ENCODE assay signal across 26 cellular contexts in the genomic region with DNA sequence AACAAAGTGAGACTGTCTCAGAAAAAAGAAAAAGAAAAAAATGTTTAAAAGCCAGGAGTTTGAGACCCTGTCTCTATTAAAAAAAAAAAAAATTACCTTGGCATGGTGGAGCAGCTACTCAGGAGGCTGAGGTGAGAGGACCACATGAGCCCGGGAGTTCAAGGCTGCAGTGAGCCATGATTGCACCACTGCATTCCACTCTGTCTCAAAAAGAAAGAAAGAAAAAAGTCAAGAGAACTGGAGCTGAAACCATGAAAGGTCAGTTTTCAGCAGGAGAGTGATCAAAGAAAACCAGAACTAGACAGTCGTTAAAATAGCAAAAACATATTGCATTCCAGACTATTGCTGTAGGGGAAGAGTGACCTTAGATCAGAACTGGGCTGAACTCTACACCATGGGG. TPM values are rescaled to one million over a fixed set of nuclear protein-coding genes. Genes with fewer than 3 reads are reported as not detected.
A peak's percentile ranks its signal among the peaks of the same experiment; 100 is the strongest.
DNase-seq lines count a peak whose midpoint lies in the region; ATAC-seq, FAIRE-seq and TF ChIP-seq lines count a peak whose summit lies in the region.
"Had no signal": no experiment of that assay in that cellular context is flagged by ENCODE, and none has a peak within 500 bp of the region (broad histone marks: within the 10 kb centered on the region; RNA-seq: fewer than 3 reads in every experiment).

No MANE protein-coding gene starts in this region.

- peaks cover 15% of the 10 kb centered on the region for H3K79me1 ChIP-seq in H1 (ENCODE audit: low read depth, low read length)

- peaks cover 2 to 10% (median 5%) of the 10 kb centered on the region in 4 experiments; a peak in 5 of 7 replicates for H3K4me1 ChIP-seq in H1 (replicated peaks in 1 of 4; ENCODE audit: control insufficient read depth in 3 of 4, insufficient read depth in 4 of 4, low read length in 3 of 4)
- H3K4me1 ChIP-seq: breast epithelium, right atrium auricular region, uterus had no signal

- H3K14ac ChIP-seq in H1 (ENCODE audit: insufficient read length) = no peak overlapping the region

- H3K23me2 ChIP-seq in H1 (ENCODE audit: low read depth, low read length) = no peaks in the 10 kb centered on the region

- H3K27me3 Mint-ChIP-seq in activated CD8-positive, alpha-beta T cell treated with anti-CD3 and anti-CD28 coated beads, Interleukin-2, amount 10 ng/mL, durations not matched to agents 7 days and 5 days (ENCODE audit: low read depth) = no peaks in the 10 kb centered on the region
- H3K27me3 Mint-ChIP-seq in activated CD8-positive, alpha-beta T cell treated with anti-CD3 and anti-CD28 coated beads for 36 hours = no peaks in the 10 kb centered on the region
- no peaks in the 10 kb centered on the region for H3K27me3 Mint-ChIP-seq in stimulated activated naive B cell treated with anti-CD40 and anti-IgM and Interleukin-4, amounts not matched to agents 10 μg/mL and 1 μg/mL and 100 μg/mL, for 72 hours
- H3K27me3 Mint-ChIP-seq: activated CD4-positive, alpha-beta T cell treated with anti-CD3 and anti-CD28 coated beads, Interleukin-2, amount 10 ng/mL, durations not matched to agents 7 days and 5 days had no signal

- intact Hi-C loops in activated CD8-positive, alpha-beta T cell treated with anti-CD3 and anti-CD28 coated beads for 36 hours (cut with micrococcal nuclease) = no loop called here

- POLR2A ChIA-PET in activated CD8-positive, alpha-beta T cell treated with anti-CD3 and anti-CD28 coated beads, Interleukin-2, amount 10 ng/mL, durations not matched to agents 7 days and 5 days (lab: Charles Lee) = no interaction called here
- POLR2A ChIA-PET in activated CD8-positive, alpha-beta T cell treated with anti-CD3 and anti-CD28 coated beads for 36 hours (lab: Charles Lee) = interaction anchor here (0.5 to 1.4 kb wide), 2 partner anchors 13 to 45 kb away, joined by 3 read pairs; no protein-coding TSS in a partner anchor
- POLR2A ChIA-PET in H1 (lab: Charles Lee; ENCODE audit: partially characterized antibody) = interaction anchor here (0.7 to 9.8 kb wide), 8 partner anchors 10 to 378 kb away, joined by 3 to 130 read pairs (median 7); partner anchors contain the start of genes ALDOA, KIF22 and QPRT

- H3K56ac ChIP-seq in H1 (replicated peaks; ENCODE audit: insufficient read length, low read depth, low read length) = no peak overlapping the region

- no peak for TF ChIP-seq EP300 in H1 (IDR thresholded peaks at IDR 0.05; ENCODE audit: borderline replicate concordance in 1 of 2, low read depth in 2 of 2, low read length in 2 of 2)

- ATAC-seq in activated CD8-positive, alpha-beta T cell treated with anti-CD3 and anti-CD28 coated beads, Interleukin-2, amount 10 ng/mL, durations not matched to agents 7 days and 5 days = no peak
- no peak for ATAC-seq in activated CD8-positive, alpha-beta T cell treated with anti-CD3 and anti-CD28 coated beads for 36 hours
- no peak for ATAC-seq in stimulated activated naive B cell treated with anti-CD40 and anti-IgM and Interleukin-4, amounts not matched to agents 10 μg/mL and 1 μg/mL and 100 μg/mL, for 72 hours (replicated peaks)
- ATAC-seq in esophagus mucosa (no peak), GM18873 (IDR thresholded peaks at IDR 0.05; ENCODE audit: low FRiP score, unreplicated experiment) (no peak)
- ATAC-seq: PC-3 had no signal

- 0 out of 2 replicates have a peak overlapping the region, but pooled peaks have one; percentile 75 for H2AK5ac ChIP-seq in H1 (ENCODE audit: low read depth, low read length)

- H2BK5ac ChIP-seq in H1 (ENCODE audit: low read depth, low read length) = peak overlapping the region; percentile 44; the same call in 1 of the 2 replicates

- DNase-seq in activated CD8-positive, alpha-beta T cell treated with anti-CD3 and anti-CD28 coated beads, Interleukin-2, amount 10 ng/mL, durations not matched to agents 7 days and 5 days = no peak
- no peak for DNase-seq in activated CD8-positive, alpha-beta T cell treated with anti-CD3 and anti-CD28 coated beads for 36 hours
- DNase-seq in H1 (ENCODE audit: low read depth in 1 of 2, low spot score in 2 of 2) = no peak
- no peak for DNase-seq in stimulated activated naive B cell treated with anti-CD40 and anti-IgM and Interleukin-4, amounts not matched to agents 10 μg/mL and 1 μg/mL and 100 μg/mL, for 72 hours
- DNase-seq: 8988T; activated CD4-positive, alpha-beta T cell treated with anti-CD3 and anti-CD28 coated beads, Interleukin-2, amount 10 ng/mL, durations not matched to agents 7 days and 5 days; activated CD8-positive, alpha-beta memory T cell treated with anti-CD3 and anti-CD28 coated beads, Interleukin-2, amount 50 U/mL, for 4 hours; activated effector memory CD4-positive, alpha-beta T cell treated with anti-CD3 and anti-CD28 coated beads, Interleukin-2, amount 50 U/mL, for 16 hours; COR-L47; KG1; kidney; NCI-H1694; NCI-H774; PC-3; stimulated activated CD8-positive, alpha-beta memory T cell treated with anti-CD3 and anti-CD28 coated beads, Interleukin-4, amount 100 ng/mL, for 48 hours; T-helper 1 cell; uterus had no signal

- no peak overlapping the region for H4K8ac ChIP-seq in H1 (ENCODE audit: extremely low read depth, insufficient read depth, low read length)

- H3K36me3 ChIP-seq in H1 (ENCODE audit: control insufficient read depth in 2 of 4, insufficient read depth in 4 of 4, low read length in 3 of 4) = peaks cover 0 to 19% (median 4%) of the 10 kb centered on the region in 4 experiments; a peak in 3 of 8 replicates
- H3K36me3 ChIP-seq: breast epithelium, right atrium auricular region, uterus had no signal

- no peak for FAIRE-seq in H1 (lab: Jason Lieb, UNC)
- FAIRE-seq: frontal cortex, H54, kidney had no signal

- no peak overlapping the region for H2BK15ac ChIP-seq in H1 (ENCODE audit: low read length)

- TF ChIP-seq CTCF in activated CD8-positive, alpha-beta T cell treated with anti-CD3 and anti-CD28 coated beads for 36 hours (IDR thresholded peaks at IDR 0.05) = no peak
- TF ChIP-seq CTCF in H1 (IDR thresholded peaks at IDR 0.05; ENCODE audit: control extremely low read depth in 1 of 3, insufficient read depth in 1 of 3, low read depth in 1 of 3, low read length in 3 of 3) = no peak

- no peak for TF ChIP-seq POLR2A in H1 (IDR thresholded peaks at IDR 0.05; ENCODE audit: control extremely low read depth in 1 of 2, low read depth in 2 of 2, low read length in 2 of 2)

- no peak overlapping the region for H3K4ac ChIP-seq in H1 (replicated peaks; ENCODE audit: insufficient read length, low read depth, low read length)

- H3K9me3 Mint-ChIP-seq in activated CD8-positive, alpha-beta T cell treated with anti-CD3 and anti-CD28 coated beads, Interleukin-2, amount 10 ng/mL, durations not matched to agents 7 days and 5 days (ENCODE audit: insufficient read depth) = no peaks in the 10 kb centered on the region
- no peaks in the 10 kb centered on the region for H3K9me3 Mint-ChIP-seq in activated CD8-positive, alpha-beta T cell treated with anti-CD3 and anti-CD28 coated beads for 36 hours
- H3K9me3 Mint-ChIP-seq in stimulated activated naive B cell treated with anti-CD40 and anti-IgM and Interleukin-4, amounts not matched to agents 10 μg/mL and 1 μg/mL and 100 μg/mL, for 72 hours = peaks cover 0 to 3% of the 10 kb centered on the region in 2 donors
- H3K9me3 Mint-ChIP-seq: activated CD4-positive, alpha-beta T cell treated with anti-CD3 and anti-CD28 coated beads, Interleukin-2, amount 10 ng/mL, durations not matched to agents 7 days and 5 days had no signal

- CTCF ChIA-PET in activated CD8-positive, alpha-beta T cell treated with anti-CD3 and anti-CD28 coated beads, Interleukin-2, amount 10 ng/mL, durations not matched to agents 7 days and 5 days (lab: Charles Lee) = interaction anchor here (1.6 to 2.7 kb wide), 3 partner anchors 12 to 345 kb away, joined by 5 to 7 read pairs (median 5); no protein-coding TSS in a partner anchor
- CTCF ChIA-PET in activated CD8-positive, alpha-beta T cell treated with anti-CD3 and anti-CD28 coated beads for 36 hours (lab: Charles Lee) = interaction anchor here (1.7 to 3.2 kb wide), 3 partner anchors 11 to 161 kb away, joined by 3 to 20 read pairs (median 5); no protein-coding TSS in a partner anchor
- CTCF ChIA-PET in H1 (lab: Charles Lee; ENCODE audit: partially characterized antibody) = interaction anchor here (0.7 to 3.9 kb wide), 7 partner anchors 9 to 1297 kb away, joined by 3 to 17 read pairs (median 3); no protein-coding TSS in a partner anchor

- peaks cover 0 to 11% of the 10 kb centered on the region in 2 experiments for H4K20me1 ChIP-seq in H1 (replicated peaks in 1 of 2; ENCODE audit: control insufficient read depth in 1 of 2, insufficient read depth in 2 of 2, low read length in 2 of 2)

- H3K4me3 Mint-ChIP-seq in activated CD8-positive, alpha-beta T cell treated with anti-CD3 and anti-CD28 coated beads, Interleukin-2, amount 10 ng/mL, durations not matched to agents 7 days and 5 days = no peak overlapping the region
- H3K4me3 Mint-ChIP-seq in activated CD8-positive, alpha-beta T cell treated with anti-CD3 and anti-CD28 coated beads for 36 hours = no peak overlapping the region
- H3K4me3 Mint-ChIP-seq in stimulated activated naive B cell treated with anti-CD40 and anti-IgM and Interleukin-4, amounts not matched to agents 10 μg/mL and 1 μg/mL and 100 μg/mL, for 72 hours = peak overlapping the region; percentile 1 to 15
- H3K4me3 Mint-ChIP-seq: activated CD4-positive, alpha-beta T cell treated with anti-CD3 and anti-CD28 coated beads, Interleukin-2, amount 10 ng/mL, durations not matched to agents 7 days and 5 days had no signal

- no peak overlapping the region for H4K5ac ChIP-seq in H1 (ENCODE audit: insufficient read length, low read depth, low read length)

- H3K18ac ChIP-seq in H1 (ENCODE audit: extremely low read depth, low read length) = no peak overlapping the region

- peaks cover 15% of the 10 kb centered on the region for H3K36me3 Mint-ChIP-seq in activated CD8-positive, alpha-beta T cell treated with anti-CD3 and anti-CD28 coated beads, Interleukin-2, amount 10 ng/mL, durations not matched to agents 7 days and 5 days (ENCODE audit: low read depth)
- peaks cover 2% of the 10 kb centered on the region for H3K36me3 Mint-ChIP-seq in activated CD8-positive, alpha-beta T cell treated with anti-CD3 and anti-CD28 coated beads for 36 hours (ENCODE audit: low read depth)
- peaks cover 22 to 28% of the 10 kb centered on the region in 2 donors for H3K36me3 Mint-ChIP-seq in stimulated activated naive B cell treated with anti-CD40 and anti-IgM and Interleukin-4, amounts not matched to agents 10 μg/mL and 1 μg/mL and 100 μg/mL, for 72 hours

- no peaks in the 10 kb centered on the region for H3K27me3 ChIP-seq in H1 (replicated peaks in 1 of 4; ENCODE audit: control insufficient read depth in 3 of 4, extremely low read depth in 1 of 4, insufficient read depth in 3 of 4, low read length in 3 of 4)
- H3K27me3 ChIP-seq: breast epithelium, right atrium auricular region, uterus had no signal

- H2AFZ ChIP-seq in H1 (ENCODE audit: low read length) = no peak overlapping the region

- H2BK120ac ChIP-seq in H1 (replicated peaks; ENCODE audit: low read depth, low read length) = peak overlapping the region; percentile 22

- no peak overlapping the region for H3K23ac ChIP-seq in H1 (ENCODE audit: insufficient read length)

- H3K79me2 ChIP-seq in H1 (ENCODE audit: control insufficient read depth in 1 of 2, insufficient read depth in 2 of 2, low read length in 2 of 2) = peaks cover 0 to 71% of the 10 kb centered on the region in 2 experiments; a peak in 2 of 4 replicates

- peak overlapping the region; percentile 6 for H3K27ac Mint-ChIP-seq in activated CD8-positive, alpha-beta T cell treated with anti-CD3 and anti-CD28 coated beads, Interleukin-2, amount 10 ng/mL, durations not matched to agents 7 days and 5 days
- no peak overlapping the region for H3K27ac Mint-ChIP-seq in activated CD8-positive, alpha-beta T cell treated with anti-CD3 and anti-CD28 coated beads for 36 hours
- H3K27ac Mint-ChIP-seq in stimulated activated naive B cell treated with anti-CD40 and anti-IgM and Interleukin-4, amounts not matched to agents 10 μg/mL and 1 μg/mL and 100 μg/mL, for 72 hours = peak overlapping the region; percentile 38
- H3K27ac Mint-ChIP-seq: activated CD4-positive, alpha-beta T cell treated with anti-CD3 and anti-CD28 coated beads, Interleukin-2, amount 10 ng/mL, durations not matched to agents 7 days and 5 days had no signal

- peaks cover 29% of the 10 kb centered on the region for H3K4me1 Mint-ChIP-seq in activated CD8-positive, alpha-beta T cell treated with anti-CD3 and anti-CD28 coated beads, Interleukin-2, amount 10 ng/mL, durations not matched to agents 7 days and 5 days (ENCODE audit: low read depth)
- peaks cover 17% of the 10 kb centered on the region for H3K4me1 Mint-ChIP-seq in activated CD8-positive, alpha-beta T cell treated with anti-CD3 and anti-CD28 coated beads for 36 hours (ENCODE audit: low read depth)
- peaks cover 27 to 54% of the 10 kb centered on the region in 2 donors for H3K4me1 Mint-ChIP-seq in stimulated activated naive B cell treated with anti-CD40 and anti-IgM and Interleukin-4, amounts not matched to agents 10 μg/mL and 1 μg/mL and 100 μg/mL, for 72 hours

- H3K9ac ChIP-seq in H1 (replicated peaks in 1 of 4; ENCODE audit: extremely low read depth in 1 of 4, low read depth in 3 of 4, low read length in 3 of 4) = no peak overlapping the region

- peak overlapping the region; percentile 30 for H4K91ac ChIP-seq in H1 (replicated peaks; ENCODE audit: insufficient read length, low read length)

- H3K4me3 ChIP-seq in H1 (ENCODE audit: extremely low read depth in 1 of 4, insufficient read depth in 2 of 4, low read depth in 3 of 4, low read length in 4 of 4) = 0 out of 8 replicates have a peak overlapping the region, but pooled peaks of 1 of the 4 experiments have one; percentile 18
- H3K4me3 ChIP-seq: breast epithelium, lung, right atrium auricular region, uterus had no signal

- no peak overlapping the region for H2BK20ac ChIP-seq in H1 (ENCODE audit: low read length)

- H3K4me2 ChIP-seq in H1 (ENCODE audit: insufficient read depth in 1 of 2, low read depth in 2 of 2, low read length in 2 of 2) = peak overlapping the region in 1 of 2 experiments; percentile 16; a peak in 1 of 4 replicates

- TF ChIP-seq RAD21 in H1 (IDR thresholded peaks at IDR 0.05 in 1 of 2, conservative IDR thresholded peaks at IDR 0.05 in 1 of 2; ENCODE audit: low read depth in 2 of 2, low read length in 2 of 2) = no peak

- no peaks in the 10 kb centered on the region for H3K9me3 ChIP-seq in H1 (ENCODE audit: insufficient read depth in 2 of 2, low read depth in 1 of 2, low read length in 1 of 2)
- H3K9me3 ChIP-seq: breast epithelium, right atrium auricular region, uterus had no signal

- no peak overlapping the region for H3K27ac ChIP-seq in H1 (ENCODE audit: low read depth, low read length)
- H3K27ac ChIP-seq: breast epithelium, right atrium auricular region, uterus had no signal

- no peak overlapping the region for H2BK12ac ChIP-seq in H1 (ENCODE audit: low read depth, low read length)

- 85% methylated on average over 2 of the region's 2 CpGs; no CpG with 5 or more reads in 1 of the 2 experiments for WGBS in H1 (ENCODE audit: extremely low coverage in 1 of 2, insufficient coverage in 1 of 2, insufficient read length in 1 of 2, insufficient replicate concordance in 2 of 2, low coverage in 1 of 2, low lambda C conversion rate in 2 of 2, missing lambda C conversion rate in 1 of 2), 2 experiments

RNA-seq across cellular contexts. Expression of gene QPRT, which starts 8.8 kb away (rescaled TPM):
- 10 to 100 TPM in 1 of 2 experiments, 1 to 10 TPM in 1; 8.6 to 10.2 TPM for total RNA-seq in activated CD8-positive, alpha-beta T cell treated with anti-CD3 and anti-CD28 coated beads, Interleukin-2, amount 10 ng/mL, durations not matched to agents 7 days and 5 days
- total RNA-seq in activated CD8-positive, alpha-beta T cell treated with anti-CD3 and anti-CD28 coated beads for 36 hours = 10 to 100 TPM in 1 of 2 experiments, 1 to 10 TPM in 1; 9.3 to 11.7 TPM
- 102 and 106 TPM in 2 replicates for total RNA-seq in H1 (2021; fragmentation: NEBNext Ultra II Directional; extraction: Animal tissue kit (Norgen Biotek cat#: 25700))
- polyA plus RNA-seq in H1 (2011; rRNA removed) = 89.0 and 119 TPM in 2 replicates
- polyA plus RNA-seq in H1 (2011; cell fraction: cytosol; rRNA removed) = 91.7 TPM
- 116 TPM for polyA plus RNA-seq in H1 (2011; cell fraction: nucleus; rRNA removed)
- polyA plus RNA-seq in H1 (2012, experiment 1 of 2) = 90.0 to 121 TPM (median 112 TPM) in 4 replicates
- 101 TPM for polyA plus RNA-seq in H1 (2012, experiment 2 of 2)
- polyA plus RNA-seq in H1 (2013, experiment 1 of 2) = 129 TPM
- 122 TPM for polyA plus RNA-seq in H1 (2013, experiment 2 of 2)
- 70.3 and 84.6 TPM in 2 replicates for polyA minus RNA-seq in H1 (2011; rRNA and poly(A)+ RNA removed)
- polyA minus RNA-seq in H1 (2011; cell fraction: cytosol; rRNA and poly(A)+ RNA removed) = 86.7 TPM
- 53.3 TPM for polyA minus RNA-seq in H1 (2011; cell fraction: nucleus; rRNA and poly(A)+ RNA removed)
- 0.60 TPM for total RNA-seq in esophagus mucosa

RNA-seq across cellular contexts. Expression of gene SPN, which starts 24.7 kb away (rescaled TPM):
- total RNA-seq in activated CD8-positive, alpha-beta T cell treated with anti-CD3 and anti-CD28 coated beads, Interleukin-2, amount 10 ng/mL, durations not matched to agents 7 days and 5 days = 100 to 1,000 TPM; 339 to 352 TPM
- total RNA-seq in activated CD8-positive, alpha-beta T cell treated with anti-CD3 and anti-CD28 coated beads for 36 hours = 100 to 1,000 TPM; 110 to 119 TPM
- total RNA-seq in H1 (2021; fragmentation: NEBNext Ultra II Directional; extraction: Animal tissue kit (Norgen Biotek cat#: 25700)) = 1.6 and 1.8 TPM in 2 replicates
- 1.3 and 1.5 TPM in 2 replicates for polyA plus RNA-seq in H1 (2011; rRNA removed)
- 0.76 TPM for polyA plus RNA-seq in H1 (2011; cell fraction: cytosol; rRNA removed)
- 2.7 TPM for polyA plus RNA-seq in H1 (2011; cell fraction: nucleus; rRNA removed)
- polyA plus RNA-seq in H1 (2012, experiment 1 of 2) = 0.46 to 1.7 TPM (median 0.89 TPM) in 4 replicates
- 0.92 TPM for polyA plus RNA-seq in H1 (2012, experiment 2 of 2)
- polyA plus RNA-seq in H1 (2013, experiment 1 of 2) = 4.0 TPM
- 3.8 TPM for polyA plus RNA-seq in H1 (2013, experiment 2 of 2)
- polyA minus RNA-seq in H1 (2011; rRNA and poly(A)+ RNA removed) = 2.1 and 3.2 TPM in 2 replicates
- polyA minus RNA-seq in H1 (2011; cell fraction: cytosol; rRNA and poly(A)+ RNA removed) = 0.44 TPM
- 2.6 TPM for polyA minus RNA-seq in H1 (2011; cell fraction: nucleus; rRNA and poly(A)+ RNA removed)
- 0.60 TPM for total RNA-seq in esophagus mucosa
- total RNA-seq: epithelial cell of proximal tubule, myocyte, PC-3 had no signal

RNA-seq across cellular contexts. Expression of gene C16orf54, which starts 58.0 kb away (rescaled TPM):
- 10 to 100 TPM; 64.3 to 68.0 TPM for total RNA-seq in activated CD8-positive, alpha-beta T cell treated with anti-CD3 and anti-CD28 coated beads, Interleukin-2, amount 10 ng/mL, durations not matched to agents 7 days and 5 days
- total RNA-seq in activated CD8-positive, alpha-beta T cell treated with anti-CD3 and anti-CD28 coated beads for 36 hours = 10 to 100 TPM; 22.2 to 22.4 TPM
- total RNA-seq in H1 (2021; fragmentation: NEBNext Ultra II Directional; extraction: Animal tissue kit (Norgen Biotek cat#: 25700)) = not detected in 2 replicates
- polyA plus RNA-seq in H1 (2011; rRNA removed) = not detected in 2 replicates
- polyA plus RNA-seq in H1 (2011; cell fraction: cytosol; rRNA removed) = not detected
- polyA plus RNA-seq in H1 (2011; cell fraction: nucleus; rRNA removed) = not detected
- 4.4 to 8.4 TPM (median 5.1 TPM) in 4 replicates for polyA plus RNA-seq in H1 (2012, experiment 1 of 2)
- polyA plus RNA-seq in H1 (2012, experiment 2 of 2) = 2.9 TPM
- polyA plus RNA-seq in H1 (2013, experiment 1 of 2) = not detected
- not detected for polyA plus RNA-seq in H1 (2013, experiment 2 of 2)
- not detected in 2 replicates for polyA minus RNA-seq in H1 (2011; rRNA and poly(A)+ RNA removed)
- not detected for polyA minus RNA-seq in H1 (2011; cell fraction: cytosol; rRNA and poly(A)+ RNA removed)
- not detected for polyA minus RNA-seq in H1 (2011; cell fraction: nucleus; rRNA and poly(A)+ RNA removed)
- 0.36 TPM for total RNA-seq in esophagus mucosa
- total RNA-seq: epithelial cell of proximal tubule, myocyte, PC-3 had no signal

Comparison
In these comparisons a context has a peak if more than half of its experiments do, and no peak if none do; other contexts are left out.
1. H3K4me3 Mint-ChIP-seq: peak in stimulated activated naive B cell treated with anti-CD40 and anti-IgM and Interleukin-4, amounts not matched to agents 10 μg/mL and 1 μg/mL and 100 μg/mL, for 72 hours (2 of 2); none in activated CD8-positive, alpha-beta T cell treated with anti-CD3 and anti-CD28 coated beads, Interleukin-2, amount 10 ng/mL, durations not matched to agents 7 days and 5 days (single experiment) and activated CD8-positive, alpha-beta T cell treated with anti-CD3 and anti-CD28 coated beads for 36 hours (single experiment).
2. RNA of gene SPN, which starts 24.7 kb away (total RNA-seq): 339 to 352 TPM in activated CD8-positive, alpha-beta T cell treated with anti-CD3 and anti-CD28 coated beads, Interleukin-2, amount 10 ng/mL, durations not matched to agents 7 days and 5 days and 110 to 119 TPM in activated CD8-positive, alpha-beta T cell treated with anti-CD3 and anti-CD28 coated beads for 36 hours; 1.6 to 1.8 TPM in H1 and 0.60 TPM in esophagus mucosa (single experiment); every median in the first group is over 10 times any median in the second.
3. RNA of gene C16orf54, which starts 58.0 kb away (total RNA-seq): 64.3 to 68.0 TPM in activated CD8-positive, alpha-beta T cell treated with anti-CD3 and anti-CD28 coated beads, Interleukin-2, amount 10 ng/mL, durations not matched to agents 7 days and 5 days and 22.2 to 22.4 TPM in activated CD8-positive, alpha-beta T cell treated with anti-CD3 and anti-CD28 coated beads for 36 hours; 0.36 TPM in esophagus mucosa (single experiment) and not detected in H1; every median in the first group is over 10 times any median in the second.